In the genomic region with DNA sequence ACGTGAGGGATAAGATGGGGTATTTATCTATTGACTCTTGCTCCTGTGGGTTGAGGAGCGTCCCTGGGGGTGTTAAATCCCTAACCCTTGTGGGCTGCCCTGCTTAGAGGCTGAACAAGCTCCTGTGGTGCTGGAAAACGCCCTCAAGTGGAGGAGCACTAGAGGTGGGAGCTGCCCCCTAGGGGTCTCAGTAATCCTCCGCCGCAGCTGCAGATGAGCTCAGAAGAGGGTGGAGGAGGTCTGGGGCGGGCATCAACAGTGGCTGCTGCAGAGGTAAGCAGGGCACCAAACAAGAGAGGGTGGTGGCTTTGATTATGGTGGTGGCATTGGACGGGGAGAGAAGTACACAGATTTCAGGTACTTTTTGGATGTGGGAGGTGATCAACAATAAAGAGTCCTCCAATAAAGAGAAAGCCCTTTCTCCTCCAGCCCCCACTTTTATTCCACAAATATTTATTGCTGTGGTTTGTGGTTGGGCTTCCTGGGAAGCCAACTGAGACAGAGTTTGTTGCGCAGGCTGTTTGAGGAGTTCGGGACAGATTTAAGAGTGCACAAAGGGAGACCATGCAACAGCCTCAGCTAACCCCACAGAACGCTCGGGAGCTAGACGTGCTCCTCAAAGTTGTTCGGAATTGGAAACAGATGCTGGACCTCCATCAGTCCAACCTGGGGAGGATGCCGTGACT, we compare ENCODE assay signal across 11 cellular contexts.
DNase-seq lines count a peak whose midpoint lies in the region; ATAC-seq and TF ChIP-seq lines count a peak whose summit lies in the region.
"Had no signal": no experiment of that assay in that cellular context is flagged by ENCODE, and none has a peak within 500 bp of the region (broad histone marks: within the 10 kb centered on the region; RNA-seq: fewer than 3 reads in every experiment).

No MANE protein-coding gene starts in this region.

- H3K9me3 Mint-ChIP-seq in activated CD4-positive, alpha-beta T cell treated with anti-CD3 and anti-CD28 coated beads for 36 hours (ENCODE audit: low read depth), result no peaks in the 10 kb centered on the region
- no peaks in the 10 kb centered on the region for H3K9me3 Mint-ChIP-seq in stimulated activated naive B cell treated with anti-CD40 and anti-IgM and Interleukin-4, amounts not matched to agents 10 μg/mL and 1 μg/mL and 100 μg/mL, for 72 hours

- H3K27me3 Mint-ChIP-seq in activated CD4-positive, alpha-beta T cell treated with anti-CD3 and anti-CD28 coated beads for 36 hours, result peaks cover 26% of the 10 kb centered on the region
- H3K27me3 Mint-ChIP-seq in stimulated activated naive B cell treated with anti-CD40 and anti-IgM and Interleukin-4, amounts not matched to agents 10 μg/mL and 1 μg/mL and 100 μg/mL, for 72 hours, result peaks cover 26 to 27% of the 10 kb centered on the region in 2 donors

- no peak for ATAC-seq in activated CD4-positive, alpha-beta T cell treated with anti-CD3 and anti-CD28 coated beads for 36 hours
- ATAC-seq in stimulated activated naive B cell treated with anti-CD40 and anti-IgM and Interleukin-4, amounts not matched to agents 10 μg/mL and 1 μg/mL and 100 μg/mL, for 72 hours (replicated peaks), result peak in 1 of 2 donors; percentile 36
- ATAC-seq in gastroesophageal sphincter, result no peak
- ATAC-seq in GM21737 (IDR thresholded peaks at IDR 0.05; ENCODE audit: unreplicated experiment), result no peak

- peaks cover 5% of the 10 kb centered on the region for H3K4me1 Mint-ChIP-seq in activated CD4-positive, alpha-beta T cell treated with anti-CD3 and anti-CD28 coated beads for 36 hours
- H3K4me1 Mint-ChIP-seq in stimulated activated naive B cell treated with anti-CD40 and anti-IgM and Interleukin-4, amounts not matched to agents 10 μg/mL and 1 μg/mL and 100 μg/mL, for 72 hours, result peaks cover 10 to 13% of the 10 kb centered on the region in 2 donors

- H3K36me3 Mint-ChIP-seq in activated CD4-positive, alpha-beta T cell treated with anti-CD3 and anti-CD28 coated beads for 36 hours (ENCODE audit: low read depth), result no peaks in the 10 kb centered on the region
- H3K36me3 Mint-ChIP-seq in stimulated activated naive B cell treated with anti-CD40 and anti-IgM and Interleukin-4, amounts not matched to agents 10 μg/mL and 1 μg/mL and 100 μg/mL, for 72 hours, result no peaks in the 10 kb centered on the region

- TF ChIP-seq CTCF in gastroesophageal sphincter (IDR thresholded peaks at IDR 0.05), result no peak

- WGBS in gastroesophageal sphincter (ENCODE audit: low coverage in 1 of 2), 2 donors, result 34 to 59% methylated on average over 4 to 10 of the region's 14 CpGs

- no peaks in the 10 kb centered on the region for H3K9me3 ChIP-seq in gastroesophageal sphincter

- no peak overlapping the region for H3K4me3 Mint-ChIP-seq in activated CD4-positive, alpha-beta T cell treated with anti-CD3 and anti-CD28 coated beads for 36 hours
- peak overlapping the region in 1 of 2 donors; percentile 56 for H3K4me3 Mint-ChIP-seq in stimulated activated naive B cell treated with anti-CD40 and anti-IgM and Interleukin-4, amounts not matched to agents 10 μg/mL and 1 μg/mL and 100 μg/mL, for 72 hours

- TF ChIP-seq POLR2A in gastroesophageal sphincter (IDR thresholded peaks at IDR 0.05), result no peak

- no peaks in the 10 kb centered on the region for H3K36me3 ChIP-seq in gastroesophageal sphincter

- CTCF ChIA-PET in activated CD4-positive, alpha-beta T cell treated with anti-CD3 and anti-CD28 coated beads for 36 hours (lab: Charles Lee), result interaction anchor here (0.6 kb wide), 1 partner anchor 155 kb away, joined by 3 read pairs; no protein-coding TSS in a partner anchor

- H3K27me3 ChIP-seq in gastroesophageal sphincter, result peaks cover 44% of the 10 kb centered on the region

- H3K27ac ChIP-seq in gastroesophageal sphincter, result no peak overlapping the region
- H3K27ac ChIP-seq: C4-2B, RWPE1 had no signal

- POLR2A ChIA-PET in activated CD4-positive, alpha-beta T cell treated with anti-CD3 and anti-CD28 coated beads for 36 hours (lab: Charles Lee), result no interaction called here

- no peak for TF ChIP-seq EP300 in gastroesophageal sphincter (IDR thresholded peaks at IDR 0.05)

- H3K4me3 ChIP-seq in gastroesophageal sphincter, result no peak overlapping the region

- no peak overlapping the region for H3K27ac Mint-ChIP-seq in activated CD4-positive, alpha-beta T cell treated with anti-CD3 and anti-CD28 coated beads for 36 hours
- H3K27ac Mint-ChIP-seq in stimulated activated naive B cell treated with anti-CD40 and anti-IgM and Interleukin-4, amounts not matched to agents 10 μg/mL and 1 μg/mL and 100 μg/mL, for 72 hours, result peak overlapping the region; percentile 6

- peaks cover 0 to 7% (median 0%) of the 10 kb centered on the region in 3 donors for H3K4me1 ChIP-seq in gastroesophageal sphincter

- DNase-seq in activated CD4-positive, alpha-beta T cell treated with anti-CD3 and anti-CD28 coated beads for 36 hours, result peak; percentile 8
- no peak for DNase-seq in activated CD4-positive, alpha-beta T cell treated with anti-CD3 and anti-CD28 coated beads for 1 hour
- DNase-seq in NCI-H82 (lab: John Stamatoyannopoulos, UW) (peak; percentile 71), fibroblast of peridontal ligament (ENCODE audit: extremely low read depth) (peak; percentile 29), DMS114 treated with DMSO at 0.1 percent for 48 hours (lab: John Stamatoyannopoulos, UW; ENCODE audit: unreplicated experiment) (no peak)
- no peak for DNase-seq in stimulated activated naive B cell treated with anti-CD40 and anti-IgM and Interleukin-4, amounts not matched to agents 10 μg/mL and 1 μg/mL and 100 μg/mL, for 72 hours
- DNase-seq: stimulated activated CD8-positive, alpha-beta memory T cell treated with anti-CD3 and anti-CD28 coated beads, Interleukin-4, amount 100 ng/mL, for 48 hours had no signal

- intact Hi-C loops in activated CD4-positive, alpha-beta T cell treated with anti-CD3 and anti-CD28 coated beads for 36 hours (cut with DNase I, micrococcal nuclease), result no loop called here

Comparison
In these comparisons a context has a peak if more than half of its experiments do, and no peak if none do; other contexts are left out.
1. DNase-seq: peak in activated CD4-positive, alpha-beta T cell treated with anti-CD3 and anti-CD28 coated beads for 36 hours (single experiment), NCI-H82 (single experiment) and fibroblast of peridontal ligament (single experiment); none in activated CD4-positive, alpha-beta T cell treated with anti-CD3 and anti-CD28 coated beads for 1 hour (single experiment), stimulated activated naive B cell treated with anti-CD40 and anti-IgM and Interleukin-4, amounts not matched to agents 10 μg/mL and 1 μg/mL and 100 μg/mL, for 72 hours (single experiment) and DMS114 treated with DMSO at 0.1 percent for 48 hours (single experiment).